ENCODE assay signal across 17 cellular contexts in the genomic region with DNA sequence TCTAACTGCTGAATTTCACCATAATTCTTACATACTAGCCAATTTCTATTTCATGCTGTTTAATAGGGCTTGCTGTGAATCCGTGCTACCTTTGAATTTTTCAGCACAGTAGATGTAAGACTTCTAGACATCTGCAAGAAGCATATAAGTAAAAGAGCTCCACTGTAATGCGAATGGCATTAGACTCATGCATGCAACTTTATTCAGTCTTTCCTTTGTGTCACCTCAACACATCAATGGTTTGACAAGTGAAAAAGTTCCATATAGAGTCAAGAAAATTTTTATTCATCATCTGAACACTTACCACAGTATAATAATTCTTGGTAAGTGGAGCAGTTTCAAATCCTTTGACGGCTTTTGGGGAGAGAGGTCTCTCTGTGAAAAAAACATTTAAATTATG. TPM values are rescaled to one million over a fixed set of nuclear protein-coding genes. Genes with fewer than 3 reads are reported as not detected.
DNase-seq lines count a peak whose midpoint lies in the region; ATAC-seq and TF ChIP-seq lines count a peak whose summit lies in the region.
"Had no signal": no experiment of that assay in that cellular context is flagged by ENCODE, and none has a peak within 500 bp of the region (broad histone marks: within the 10 kb centered on the region; RNA-seq: fewer than 3 reads in every experiment).

No MANE protein-coding gene starts in this region.

- CTCF ChIA-PET in activated CD8-positive, alpha-beta T cell treated with anti-CD3 and anti-CD28 coated beads for 36 hours (lab: Charles Lee): interaction anchor here (1.4 kb wide), 1 partner anchor 34 kb away, joined by 3 read pairs; no protein-coding TSS in a partner anchor
- CTCF ChIA-PET in activated CD8-positive, alpha-beta T cell treated with anti-CD3 and anti-CD28 coated beads, Interleukin-2, amount 10 ng/mL, durations not matched to agents 7 days and 5 days (lab: Charles Lee): no interaction called here
- CTCF ChIA-PET in CD4-positive, alpha-beta T cell (lab: Charles Lee): interaction anchor here (1.5 kb wide), 1 partner anchor 35 kb away, joined by 6 read pairs; no protein-coding TSS in a partner anchor

- no peak for DNase-seq in activated CD8-positive, alpha-beta T cell treated with anti-CD3 and anti-CD28 coated beads for 36 hours
- no peak for DNase-seq in activated CD8-positive, alpha-beta T cell treated with anti-CD3 and anti-CD28 coated beads, Interleukin-2, amount 10 ng/mL, durations not matched to agents 7 days and 5 days
- DNase-seq in CD4-positive, alpha-beta T cell: no peak
- DNase-seq in gastrocnemius medialis (no peak), cortex of kidney (lab: John Stamatoyannopoulos, UW) (no peak), GM19240 (ENCODE audit: insufficient read length, low spot score) (no peak)
- DNase-seq: COR-L47, DMS153, EL, H9, NCI-H1092 treated with DMSO at 0.1 percent for 48 hours, NCI-H1694, PC-3 had no signal

- intact Hi-C loops in activated CD8-positive, alpha-beta T cell treated with anti-CD3 and anti-CD28 coated beads for 36 hours (cut with micrococcal nuclease): no loop called here
- intact Hi-C loops in CD4-positive, alpha-beta T cell (cut with DNase I, micrococcal nuclease): no loop called here
- intact Hi-C loops in gastrocnemius medialis (cut with DNase I; ENCODE audit: low total_unique reads): no loop called here

- H3K4me1 ChIP-seq in gastrocnemius medialis: peaks cover 12 to 32% of the 10 kb centered on the region in 2 donors
- H3K4me1 ChIP-seq: A549 had no signal

- H3K4me3 Mint-ChIP-seq in activated CD8-positive, alpha-beta T cell treated with anti-CD3 and anti-CD28 coated beads for 36 hours: peak overlapping the region; percentile 39
- no peak overlapping the region for H3K4me3 Mint-ChIP-seq in activated CD8-positive, alpha-beta T cell treated with anti-CD3 and anti-CD28 coated beads, Interleukin-2, amount 10 ng/mL, durations not matched to agents 7 days and 5 days
- no peak overlapping the region for H3K4me3 Mint-ChIP-seq in CD4-positive, alpha-beta T cell
- H3K4me3 Mint-ChIP-seq in activated naive CD8-positive, alpha-beta T cell: peak overlapping the region; percentile 64
- H3K4me3 Mint-ChIP-seq: H9 had no signal

- in situ Hi-C loops in gastrocnemius medialis (cut with MboI; ENCODE audit: low sequenced_read_pairs in 4 of 4): no loop called here

- H3K36me3 Mint-ChIP-seq in activated CD8-positive, alpha-beta T cell treated with anti-CD3 and anti-CD28 coated beads for 36 hours (ENCODE audit: low read depth): peaks cover 36% of the 10 kb centered on the region
- peaks cover 50% of the 10 kb centered on the region for H3K36me3 Mint-ChIP-seq in activated CD8-positive, alpha-beta T cell treated with anti-CD3 and anti-CD28 coated beads, Interleukin-2, amount 10 ng/mL, durations not matched to agents 7 days and 5 days (ENCODE audit: low read depth)
- peaks cover 47% of the 10 kb centered on the region for H3K36me3 Mint-ChIP-seq in CD4-positive, alpha-beta T cell (ENCODE audit: low read depth)
- peaks cover 6% of the 10 kb centered on the region for H3K36me3 Mint-ChIP-seq in activated naive CD8-positive, alpha-beta T cell

- peaks cover 59% of the 10 kb centered on the region for H3K4me1 Mint-ChIP-seq in activated CD8-positive, alpha-beta T cell treated with anti-CD3 and anti-CD28 coated beads for 36 hours (ENCODE audit: low read depth)
- peaks cover 48% of the 10 kb centered on the region for H3K4me1 Mint-ChIP-seq in activated CD8-positive, alpha-beta T cell treated with anti-CD3 and anti-CD28 coated beads, Interleukin-2, amount 10 ng/mL, durations not matched to agents 7 days and 5 days (ENCODE audit: low read depth)
- H3K4me1 Mint-ChIP-seq in CD4-positive, alpha-beta T cell (ENCODE audit: low read depth): peaks cover 48% of the 10 kb centered on the region
- peaks cover 55% of the 10 kb centered on the region for H3K4me1 Mint-ChIP-seq in activated naive CD8-positive, alpha-beta T cell (ENCODE audit: low read depth)
- H3K4me1 Mint-ChIP-seq: H9 had no signal

- TF ChIP-seq CTCF in activated CD8-positive, alpha-beta T cell treated with anti-CD3 and anti-CD28 coated beads for 36 hours (IDR thresholded peaks at IDR 0.05): no peak
- TF ChIP-seq CTCF in CD4-positive, alpha-beta T cell (IDR thresholded peaks at IDR 0.05): no peak
- TF ChIP-seq CTCF in gastrocnemius medialis (IDR thresholded peaks at IDR 0.05 in 4 of 5, conservative IDR thresholded peaks at IDR 0.05 in 1 of 5): no peak

- H3K36me3 ChIP-seq in gastrocnemius medialis: no peaks in the 10 kb centered on the region
- H3K36me3 ChIP-seq: MG63 had no signal

- POLR2A ChIA-PET in activated CD8-positive, alpha-beta T cell treated with anti-CD3 and anti-CD28 coated beads for 36 hours (lab: Charles Lee): no interaction called here
- POLR2A ChIA-PET in activated CD8-positive, alpha-beta T cell treated with anti-CD3 and anti-CD28 coated beads, Interleukin-2, amount 10 ng/mL, durations not matched to agents 7 days and 5 days (lab: Charles Lee): interaction anchor here (1.1 kb wide), 1 partner anchor 48 kb away, joined by 5 read pairs; no protein-coding TSS in a partner anchor
- POLR2A ChIA-PET in CD4-positive, alpha-beta T cell (lab: Charles Lee): interaction anchor here (0.9 to 1.7 kb wide), 2 partner anchors 13 to 148 kb away, joined by 3 to 4 read pairs; partner anchors contain the start of gene RBMX

- no peak for TF ChIP-seq POLR2A in gastrocnemius medialis (IDR thresholded peaks at IDR 0.05)

- no peaks in the 10 kb centered on the region for H3K27me3 ChIP-seq in CD4-positive, alpha-beta T cell (ENCODE audit: control insufficient read depth, insufficient read depth, low read length)
- H3K27me3 ChIP-seq in gastrocnemius medialis: no peaks in the 10 kb centered on the region
- H3K27me3 ChIP-seq: MG63 had no signal

- H3K27ac ChIP-seq in CD4-positive, alpha-beta T cell (ENCODE audit: low read depth, low read length): no peak overlapping the region
- H3K27ac ChIP-seq in gastrocnemius medialis: peak overlapping the region; percentile 59 to 81 (median 76)
- H3K27ac ChIP-seq: A549, C4-2B had no signal

- peak overlapping the region in 1 of 4 donors; percentile 40 for H3K4me3 ChIP-seq in gastrocnemius medialis
- H3K4me3 ChIP-seq: A549, MG63 had no signal

- H3K9me3 ChIP-seq in CD4-positive, alpha-beta T cell (ENCODE audit: control insufficient read depth, low read length): no peaks in the 10 kb centered on the region
- no peaks in the 10 kb centered on the region for H3K9me3 ChIP-seq in gastrocnemius medialis
- H3K9me3 ChIP-seq: A549, MG63 had no signal

- H3K27ac Mint-ChIP-seq in activated CD8-positive, alpha-beta T cell treated with anti-CD3 and anti-CD28 coated beads for 36 hours: peak overlapping the region; percentile 86
- no peak overlapping the region for H3K27ac Mint-ChIP-seq in activated CD8-positive, alpha-beta T cell treated with anti-CD3 and anti-CD28 coated beads, Interleukin-2, amount 10 ng/mL, durations not matched to agents 7 days and 5 days
- peak overlapping the region; percentile 56 for H3K27ac Mint-ChIP-seq in CD4-positive, alpha-beta T cell
- H3K27ac Mint-ChIP-seq in activated naive CD8-positive, alpha-beta T cell: peak overlapping the region; percentile 86

- H3K27me3 Mint-ChIP-seq in activated CD8-positive, alpha-beta T cell treated with anti-CD3 and anti-CD28 coated beads for 36 hours: no peaks in the 10 kb centered on the region
- H3K27me3 Mint-ChIP-seq in activated CD8-positive, alpha-beta T cell treated with anti-CD3 and anti-CD28 coated beads, Interleukin-2, amount 10 ng/mL, durations not matched to agents 7 days and 5 days (ENCODE audit: low read depth): no peaks in the 10 kb centered on the region
- H3K27me3 Mint-ChIP-seq in CD4-positive, alpha-beta T cell: no peaks in the 10 kb centered on the region
- no peaks in the 10 kb centered on the region for H3K27me3 Mint-ChIP-seq in activated naive CD8-positive, alpha-beta T cell

- peaks cover 4% of the 10 kb centered on the region for H3K9me3 Mint-ChIP-seq in activated CD8-positive, alpha-beta T cell treated with anti-CD3 and anti-CD28 coated beads for 36 hours
- no peaks in the 10 kb centered on the region for H3K9me3 Mint-ChIP-seq in activated CD8-positive, alpha-beta T cell treated with anti-CD3 and anti-CD28 coated beads, Interleukin-2, amount 10 ng/mL, durations not matched to agents 7 days and 5 days (ENCODE audit: insufficient read depth)
- no peaks in the 10 kb centered on the region for H3K9me3 Mint-ChIP-seq in CD4-positive, alpha-beta T cell
- no peaks in the 10 kb centered on the region for H3K9me3 Mint-ChIP-seq in activated naive CD8-positive, alpha-beta T cell (ENCODE audit: low read depth)

- peak; percentile 55 for ATAC-seq in activated CD8-positive, alpha-beta T cell treated with anti-CD3 and anti-CD28 coated beads for 36 hours
- ATAC-seq in activated CD8-positive, alpha-beta T cell treated with anti-CD3 and anti-CD28 coated beads, Interleukin-2, amount 10 ng/mL, durations not matched to agents 7 days and 5 days: no peak
- no peak for ATAC-seq in CD4-positive, alpha-beta T cell (ENCODE audit: poor library complexity)
- ATAC-seq in gastrocnemius medialis: no peak
- ATAC-seq: A549, PC-3 had no signal

RNA-seq across cellular contexts. Expression of gene ARHGEF6, which starts 48.9 kb away (rescaled TPM):
- total RNA-seq in activated CD8-positive, alpha-beta T cell treated with anti-CD3 and anti-CD28 coated beads for 36 hours: 10 to 100 TPM; 45.7 to 45.8 TPM
- 10 to 100 TPM; 97.8 to 99.0 TPM for total RNA-seq in activated CD8-positive, alpha-beta T cell treated with anti-CD3 and anti-CD28 coated beads, Interleukin-2, amount 10 ng/mL, durations not matched to agents 7 days and 5 days
- 10 to 100 TPM; 43.3 to 45.3 TPM for total RNA-seq in CD4-positive, alpha-beta T cell
- total RNA-seq in gastrocnemius medialis: 10 to 100 TPM; 15.0 to 29.9 (median 24.5) TPM

Comparison
In these comparisons a context has a peak if more than half of its experiments do, and no peak if none do; other contexts are left out.
1. H3K4me3 Mint-ChIP-seq: peak in activated CD8-positive, alpha-beta T cell treated with anti-CD3 and anti-CD28 coated beads for 36 hours (single experiment) and activated naive CD8-positive, alpha-beta T cell (single experiment); none in activated CD8-positive, alpha-beta T cell treated with anti-CD3 and anti-CD28 coated beads, Interleukin-2, amount 10 ng/mL, durations not matched to agents 7 days and 5 days (single experiment) and CD4-positive, alpha-beta T cell (single experiment).